ENCODE assay signal across 16 cellular contexts in the genomic region with DNA sequence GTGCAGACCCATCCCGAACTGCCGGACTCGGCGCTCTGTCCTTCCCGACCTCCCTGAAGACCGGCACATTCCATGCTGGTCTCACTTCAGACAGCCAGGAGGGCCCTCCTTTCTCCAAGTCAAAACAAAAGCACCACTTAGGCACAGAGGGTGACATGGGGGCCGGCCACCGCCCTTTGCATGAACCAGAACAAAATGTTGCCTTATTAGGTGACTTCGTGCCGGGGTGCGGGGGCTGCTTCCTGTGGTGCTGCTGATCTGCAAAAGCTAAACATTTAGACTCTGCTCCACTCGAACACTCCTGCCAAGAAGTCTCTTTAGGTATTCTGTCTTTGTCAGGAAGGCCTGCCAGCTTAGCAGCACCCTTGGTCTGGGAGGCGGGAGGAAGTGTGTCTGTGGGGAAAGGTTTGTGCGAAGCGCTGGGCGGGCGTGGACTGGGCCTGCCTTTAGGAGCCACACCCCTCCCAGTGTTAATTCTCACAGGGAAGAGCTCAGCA.
DNase-seq lines count a peak whose midpoint lies in the region; ATAC-seq, FAIRE-seq and TF ChIP-seq lines count a peak whose summit lies in the region.
"Had no signal": no experiment of that assay in that cellular context is flagged by ENCODE, and none has a peak within 500 bp of the region (broad histone marks: within the 10 kb centered on the region; RNA-seq: fewer than 3 reads in every experiment).

No MANE protein-coding gene starts in this region.

- H3K4me3 ChIP-seq in small intestine (ENCODE audit: low read depth in 1 of 2, low read length in 2 of 2) (no peak overlapping the region), foreskin fibroblast (ENCODE audit: low read depth in 1 of 2, low read length in 2 of 2) (no peak overlapping the region)

- H3K9me3 ChIP-seq in small intestine (ENCODE audit: control insufficient read depth, low read depth), result no peaks in the 10 kb centered on the region

- no peaks in the 10 kb centered on the region for H3K27me3 ChIP-seq in small intestine (ENCODE audit: control insufficient read depth in 2 of 2, insufficient read depth in 2 of 2, low read length in 2 of 2)

- peak overlapping the region in 1 of 2 donors; percentile 59 for H3K27ac ChIP-seq in small intestine (ENCODE audit: low read depth in 1 of 2, low read length in 1 of 2)

- ATAC-seq in left colon, result peak; percentile 97
- ATAC-seq in HG03571 (IDR thresholded peaks at IDR 0.05; ENCODE audit: unreplicated experiment), result no peak

- H3K36me3 ChIP-seq in small intestine (ENCODE audit: control insufficient read depth in 2 of 2, insufficient read depth in 2 of 2, low read length in 2 of 2), result no peaks in the 10 kb centered on the region

- intact Hi-C loops in left colon (cut with DNase I, micrococcal nuclease), result no loop called here

- WGBS in small intestine, 3 donors, result 60 to 81% (median 81%) methylated on average over 17 of the region's 17 CpGs

- FAIRE-seq in endometrium (lab: Jason Lieb, UNC) (peak; percentile 91), small intestine (lab: Jason Lieb, UNC) (no peak)
- FAIRE-seq: HepG2 had no signal

- TF ChIP-seq CTCF in foreskin fibroblast (IDR thresholded peaks at IDR 0.05; ENCODE audit: low read depth, low read length), result no peak

- DNase-seq in NCI-H226 (peak; percentile 31), left colon (peak; percentile 65 to 73), small intestine (peak; percentile 27), foreskin fibroblast (no peak), NCI-H524 (lab: John Stamatoyannopoulos, UW) (no peak)
- DNase-seq in effector CD4-positive, alpha-beta T cell, result no peak
- DNase-seq: activated naive CD4-positive, alpha-beta T cell treated with anti-CD3 and anti-CD28 coated beads for 36 hours; EL; GOT3; kidney glomerular epithelial cell; NCI-H1417; occipital lobe; SHP77 had no signal

- H3K4me1 ChIP-seq in small intestine (ENCODE audit: control insufficient read depth in 2 of 2, insufficient read depth in 1 of 2, low read depth in 1 of 2, low read length in 1 of 2), result no peaks in the 10 kb centered on the region

Comparison
In these comparisons a context has a peak if more than half of its experiments do, and no peak if none do; other contexts are left out.
1. DNase-seq: peak in NCI-H226 (single experiment), left colon (2 of 2) and small intestine (single experiment); none in foreskin fibroblast (0 of 2), NCI-H524 (0 of 2) and effector CD4-positive, alpha-beta T cell (single experiment).